8 cellular contexts compared by ENCODE assay signal in genomic region chr19:38004505-38005223, GRCh38.
DNase-seq lines count a peak whose midpoint lies in the region; ATAC-seq, FAIRE-seq and TF ChIP-seq lines count a peak whose summit lies in the region.

No MANE protein-coding gene starts in this region.

- H3K9ac ChIP-seq in endothelial cell of umbilical vein (replicated peaks; ENCODE audit: extremely low read depth, insufficient read depth, low read length): peak overlapping the region; percentile 97

- H3K4me2 ChIP-seq in endothelial cell of umbilical vein (ENCODE audit: insufficient read depth, low read length): peak overlapping the region; percentile 68

- no peaks in the 10 kb centered on the region for H3K27me3 ChIP-seq in endothelial cell of umbilical vein (ENCODE audit: control insufficient read depth in 2 of 2, insufficient read depth in 2 of 2, low read length in 2 of 2)
- no peaks in the 10 kb centered on the region for H3K27me3 ChIP-seq in testis

- TF ChIP-seq CTCF in endothelial cell of umbilical vein (IDR thresholded peaks at IDR 0.05; ENCODE audit: extremely low read depth in 1 of 2, insufficient read depth in 1 of 2, low read depth in 1 of 2, low read length in 2 of 2) (no peak), testis (IDR thresholded peaks at IDR 0.05) (no peak)

- H3K9me3 Mint-ChIP-seq in activated T-helper 2 cell treated with anti-CD3 and anti-CD28 coated beads, Interferon-gamma antibody, Interleukin-2, Interleukin-4, amounts not matched to agents 10 μg/mL and 5 μg/mL and 100 μg/mL, durations not matched to agents 14 hours and 24 hours and 36 hours: no peaks in the 10 kb centered on the region

- CTCF ChIA-PET in endothelial cell of umbilical vein (lab: Charles Lee): interaction anchor here (0.9 to 3.4 kb wide), 11 partner anchors 9 to 222 kb away, joined by 3 to 54 read pairs (median 5); partner anchors contain the start of genes SIPA1L3 and WDR87

- no TSS peak for BruUV-seq in endothelial cell of umbilical vein (replicated peaks; lab: Mats Ljungman, UMichigan)

- peak overlapping the region in 2 of 3 experiments; percentile 6 to 44 for H3K4me3 ChIP-seq in endothelial cell of umbilical vein (replicated peaks in 1 of 3; ENCODE audit: insufficient read depth in 1 of 3, low read depth in 1 of 3, low read length in 3 of 3)
- peak overlapping the region; percentile 3 to 21 for H3K4me3 ChIP-seq in testis

- no peaks in the 10 kb centered on the region for H3K9me1 ChIP-seq in endothelial cell of umbilical vein (replicated peaks; ENCODE audit: control insufficient read depth, extremely low read depth, insufficient read depth, low read length)

- TF ChIP-seq POLR2A in endothelial cell of umbilical vein (IDR thresholded peaks at IDR 0.05; ENCODE audit: low read depth, low read length) (peak; percentile 96), testis (IDR thresholded peaks at IDR 0.05) (no peak)

- H3K27ac Mint-ChIP-seq in activated T-helper 2 cell treated with anti-CD3 and anti-CD28 coated beads, Interferon-gamma antibody, Interleukin-2, Interleukin-4, amounts not matched to agents 10 μg/mL and 5 μg/mL and 100 μg/mL, durations not matched to agents 14 hours and 24 hours and 36 hours: no peak overlapping the region

- dilution Hi-C loops in endothelial cell of umbilical vein (cut with MboI; ENCODE audit: extremely low pct_ligation_motif_present, low sequenced_read_pairs): no loop called here

- no peaks in the 10 kb centered on the region for H3K4me1 Mint-ChIP-seq in activated T-helper 2 cell treated with anti-CD3 and anti-CD28 coated beads, Interferon-gamma antibody, Interleukin-2, Interleukin-4, amounts not matched to agents 10 μg/mL and 5 μg/mL and 100 μg/mL, durations not matched to agents 14 hours and 24 hours and 36 hours (ENCODE audit: low read depth)

- no peak for TF ChIP-seq EP300 in Ishikawa (IDR thresholded peaks at IDR 0.05; ENCODE audit: borderline replicate concordance)

- no peak for TF ChIP-seq RAD21 in Ishikawa (IDR thresholded peaks at IDR 0.05; ENCODE audit: low read depth)

- H3K4me3 Mint-ChIP-seq in activated T-helper 2 cell treated with anti-CD3 and anti-CD28 coated beads, Interferon-gamma antibody, Interleukin-2, Interleukin-4, amounts not matched to agents 10 μg/mL and 5 μg/mL and 100 μg/mL, durations not matched to agents 14 hours and 24 hours and 36 hours (ENCODE audit: low read depth): no peak overlapping the region

- ATAC-seq in GM21529 (IDR thresholded peaks at IDR 0.05; ENCODE audit: unreplicated experiment): peak; percentile 79

- WGBS in testis, 2 donors: 11 to 27% methylated on average over 15 of the region's 15 CpGs

- intact Hi-C loops in endothelial cell of umbilical vein (cut with micrococcal nuclease): loop anchor here (1.0 to 10.0 kb wide), 3 partner anchors 16 to 220 kb away; partner anchors contain the start of gene DPF1
- intact Hi-C loops in testis (cut with DNase I; ENCODE audit: low total_unique reads): no loop called here
- intact Hi-C loops in activated T-helper 2 cell treated with anti-CD3 and anti-CD28 coated beads, Interferon-gamma antibody, Interleukin-2, Interleukin-4, amounts not matched to agents 10 μg/mL and 5 μg/mL and 100 μg/mL, durations not matched to agents 14 hours and 24 hours and 36 hours (cut with micrococcal nuclease): no loop called here

- H3K27ac ChIP-seq in endothelial cell of umbilical vein (ENCODE audit: insufficient read depth, low read depth, low read length) (peak overlapping the region; percentile 99), testis (peak overlapping the region in 1 of 2 donors; percentile 22)

- FAIRE-seq in endothelial cell of umbilical vein (lab: Jason Lieb, UNC): peak; percentile 93

- POLR2A ChIA-PET in endothelial cell of umbilical vein (lab: Charles Lee): interaction anchor here (0.6 to 2.9 kb wide), 5 partner anchors 15 to 331 kb away, joined by 3 to 25 read pairs (median 9); partner anchors contain the start of genes SIPA1L3 and WDR87

- H3K79me2 ChIP-seq in endothelial cell of umbilical vein (ENCODE audit: control insufficient read depth, insufficient read depth, low read length): peaks cover 12% of the 10 kb centered on the region

- H3K36me3 ChIP-seq in endothelial cell of umbilical vein (ENCODE audit: control insufficient read depth in 2 of 2, extremely low read depth in 1 of 2, insufficient read depth in 2 of 2, low read length in 2 of 2) (no peaks in the 10 kb centered on the region), testis (ENCODE audit: low read depth, missing control alignments) (no peaks in the 10 kb centered on the region)

- H3K27me3 Mint-ChIP-seq in activated T-helper 2 cell treated with anti-CD3 and anti-CD28 coated beads, Interferon-gamma antibody, Interleukin-2, Interleukin-4, amounts not matched to agents 10 μg/mL and 5 μg/mL and 100 μg/mL, durations not matched to agents 14 hours and 24 hours and 36 hours (ENCODE audit: low read depth): no peaks in the 10 kb centered on the region

- H4K20me1 ChIP-seq in endothelial cell of umbilical vein (replicated peaks; ENCODE audit: control insufficient read depth, extremely low read depth, insufficient read depth, low read length): no peaks in the 10 kb centered on the region

- H2AFZ ChIP-seq in endothelial cell of umbilical vein (ENCODE audit: low read depth, low read length): no peak overlapping the region

- H3K4me1 ChIP-seq in endothelial cell of umbilical vein (ENCODE audit: control insufficient read depth, extremely low read depth, insufficient read depth, low read length): peaks cover 46% of the 10 kb centered on the region
- H3K4me1 ChIP-seq in testis: peaks cover 18% of the 10 kb centered on the region

- H3K36me3 Mint-ChIP-seq in activated T-helper 2 cell treated with anti-CD3 and anti-CD28 coated beads, Interferon-gamma antibody, Interleukin-2, Interleukin-4, amounts not matched to agents 10 μg/mL and 5 μg/mL and 100 μg/mL, durations not matched to agents 14 hours and 24 hours and 36 hours (ENCODE audit: low read depth): no peaks in the 10 kb centered on the region

- no peaks in the 10 kb centered on the region for H3K9me3 ChIP-seq in endothelial cell of umbilical vein (replicated peaks; ENCODE audit: control insufficient read depth, insufficient read depth, low read length)
- H3K9me3 ChIP-seq in testis: no peaks in the 10 kb centered on the region

- DNase-seq in GM04503 (ENCODE audit: low read depth): peak; percentile 95
- DNase-seq in RPMI7951 (ENCODE audit: low read depth): peak; percentile 99
- DNase-seq in endothelial cell of umbilical vein (ENCODE audit: low read depth, low spot score): peak; percentile 97
- DNase-seq in medulla oblongata (ENCODE audit: extremely low spot score): peak; percentile 99
- peak; percentile 81 for DNase-seq in testis
- no peak for DNase-seq in activated T-helper 2 cell treated with anti-CD3 and anti-CD28 coated beads, Interferon-gamma antibody, Interleukin-2, Interleukin-4, amounts not matched to agents 10 μg/mL and 5 μg/mL and 100 μg/mL, durations not matched to agents 14 hours and 24 hours and 36 hours (ENCODE audit: low spot score)

TF ChIP-seq in Ishikawa, 13 proteins besides CTCF, POLR2A, EP300 and RAD21 (continues in another document):
- peak; percentile 13; the same call in 1 of the 2 replicates for TF ChIP-seq MAX (IDR thresholded peaks at IDR 0.05)
- TF ChIP-seq USF1 (IDR thresholded peaks at IDR 0.05): peak; percentile 95

TF ChIP-seq in endothelial cell of umbilical vein, 7 proteins besides CTCF, POLR2A, EP300 and RAD21:
- peak; percentile 21 for TF ChIP-seq JUN (IDR thresholded peaks at IDR 0.05; ENCODE audit: borderline replicate concordance, insufficient read depth, insufficient read length, low read depth)
- TF ChIP-seq FOS (IDR thresholded peaks at IDR 0.05; ENCODE audit: borderline replicate concordance, insufficient read depth, low read length): peak; percentile 55
- peak; percentile 73 for TF ChIP-seq MYC (IDR thresholded peaks at IDR 0.05; ENCODE audit: low read depth, low read length)
- peak; percentile 82 for TF ChIP-seq POLR2AphosphoS5 (IDR thresholded peaks at IDR 0.05; ENCODE audit: insufficient read depth, low read depth, low read length)
- no peak for TF ChIP-seq GATA2 (IDR thresholded peaks at IDR 0.05; ENCODE audit: insufficient read depth, insufficient read length, low read depth, low read length)
- TF ChIP-seq MAX (IDR thresholded peaks at IDR 0.05; ENCODE audit: insufficient read depth, insufficient read length): peak; percentile 72
- no peak for TF ChIP-seq EZH2 (IDR thresholded peaks at IDR 0.05; ENCODE audit: borderline replicate concordance, low read depth, low read length, severe bottlenecking)
